23 cellular contexts compared by ENCODE assay signal in genomic region chr12:63880742-63881141, GRCh38. TPM values are rescaled to one million over a fixed set of nuclear protein-coding genes. Genes with fewer than 3 reads are reported as not detected.
"Had no signal": no experiment of that assay in that cellular context is flagged by ENCODE, and none has a peak within 500 bp of the region (broad histone marks: within the 10 kb centered on the region; RNA-seq: fewer than 3 reads in every experiment).

No MANE protein-coding gene starts in this region.

- H2AFZ ChIP-seq: hepatocyte, neural progenitor cell had no signal

- DNase-seq: islet precursor cell; lower lobe of right lung; mammary epithelial cell; mesenchymal stem cell; naive thymus-derived CD8-positive, alpha-beta T cell; ovary; right lobe of liver; stimulated activated CD4-positive, alpha-beta T cell treated with anti-CD3 and anti-CD28 coated beads, Interleukin-1b, Interleukin-23, amount 100 ng/mL, for 48 hours; stimulated activated CD4-positive, alpha-beta T cell treated with anti-CD3 and anti-CD28 coated beads, Interleukin-2, amount 100 ng/mL, for 48 hours; stimulated activated naive B cell treated with anti-CD40 and anti-IgM and Interleukin-4, amounts not matched to agents 10 μg/mL and 1 μg/mL and 100 μg/mL, for 72 hours; stimulated activated naive CD8-positive, alpha-beta T cell treated with anti-CD3 and anti-CD28 coated beads, Interleukin-15, Interleukin-2, amounts not matched to agents 100 U/mL and 50 U/mL, for 24 hours; stomach; testis; thyroid gland; transverse colon; upper lobe of left lung had no signal

- H3K4me1 Mint-ChIP-seq: naive thymus-derived CD8-positive, alpha-beta T cell; stimulated activated naive B cell treated with anti-CD40 and anti-IgM and Interleukin-4, amounts not matched to agents 10 μg/mL and 1 μg/mL and 100 μg/mL, for 72 hours had no signal

- H3K27ac ChIP-seq: hepatocyte, lower lobe of right lung, neural progenitor cell, ovary, right atrium auricular region, right lobe of liver, stomach, testis, thyroid gland, transverse colon, upper lobe of left lung, vagina had no signal

- H3K27me3 Mint-ChIP-seq: progenitor cell of endocrine pancreas had no signal

- ATAC-seq: lower lobe of right lung; naive thymus-derived CD8-positive, alpha-beta T cell; right lobe of liver; stimulated activated naive B cell treated with anti-CD40 and anti-IgM and Interleukin-4, amounts not matched to agents 10 μg/mL and 1 μg/mL and 100 μg/mL, for 72 hours; stimulated activated naive CD8-positive, alpha-beta T cell treated with anti-CD3 and anti-CD28 coated beads, Interleukin-15, Interleukin-2, amounts not matched to agents 100 U/mL and 50 U/mL, for 24 hours had no signal

- H3K27me3 ChIP-seq: hepatocyte, neural progenitor cell, ovary, right atrium auricular region, right lobe of liver, stomach, testis, thyroid gland, transverse colon, upper lobe of left lung, vagina had no signal

- H3K9ac ChIP-seq: neural progenitor cell had no signal

- H3K36me3 ChIP-seq: lower lobe of right lung, neural progenitor cell, ovary, right atrium auricular region, right lobe of liver, stomach, thyroid gland, transverse colon, upper lobe of left lung, vagina had no signal

- H3K9me3 Mint-ChIP-seq: naive thymus-derived CD8-positive, alpha-beta T cell; nephron; stimulated activated naive B cell treated with anti-CD40 and anti-IgM and Interleukin-4, amounts not matched to agents 10 μg/mL and 1 μg/mL and 100 μg/mL, for 72 hours had no signal

- H3K36me3 Mint-ChIP-seq: naive thymus-derived CD8-positive, alpha-beta T cell; stimulated activated naive B cell treated with anti-CD40 and anti-IgM and Interleukin-4, amounts not matched to agents 10 μg/mL and 1 μg/mL and 100 μg/mL, for 72 hours had no signal

- H3K4me2 ChIP-seq: hepatocyte, neural progenitor cell, smooth muscle cell had no signal

- H3K4me1 ChIP-seq: lower lobe of right lung, right lobe of liver, stomach, testis, vagina had no signal

- H3K4me3 Mint-ChIP-seq: naive thymus-derived CD8-positive, alpha-beta T cell; nephron; neural progenitor cell; stimulated activated naive B cell treated with anti-CD40 and anti-IgM and Interleukin-4, amounts not matched to agents 10 μg/mL and 1 μg/mL and 100 μg/mL, for 72 hours had no signal

- H3K27ac Mint-ChIP-seq: naive thymus-derived CD8-positive, alpha-beta T cell; progenitor cell of endocrine pancreas; stimulated activated naive B cell treated with anti-CD40 and anti-IgM and Interleukin-4, amounts not matched to agents 10 μg/mL and 1 μg/mL and 100 μg/mL, for 72 hours had no signal

- H3K4me3 ChIP-seq: hepatocyte, lower lobe of right lung, neural progenitor cell, ovary, right atrium auricular region, right lobe of liver, smooth muscle cell, stomach, testis, thyroid gland, transverse colon, upper lobe of left lung, vagina had no signal

- H3K9me3 ChIP-seq: lower lobe of right lung, ovary, right atrium auricular region, right lobe of liver, stomach, testis, thyroid gland, transverse colon, upper lobe of left lung, vagina had no signal

RNA-seq across cellular contexts. Expression of gene SRGAP1, which starts 36.2 kb away (rescaled TPM):
- total RNA-seq: naive thymus-derived CD8-positive, alpha-beta T cell had no signal
